8 cellular contexts compared by ENCODE assay signal in the genomic region with DNA sequence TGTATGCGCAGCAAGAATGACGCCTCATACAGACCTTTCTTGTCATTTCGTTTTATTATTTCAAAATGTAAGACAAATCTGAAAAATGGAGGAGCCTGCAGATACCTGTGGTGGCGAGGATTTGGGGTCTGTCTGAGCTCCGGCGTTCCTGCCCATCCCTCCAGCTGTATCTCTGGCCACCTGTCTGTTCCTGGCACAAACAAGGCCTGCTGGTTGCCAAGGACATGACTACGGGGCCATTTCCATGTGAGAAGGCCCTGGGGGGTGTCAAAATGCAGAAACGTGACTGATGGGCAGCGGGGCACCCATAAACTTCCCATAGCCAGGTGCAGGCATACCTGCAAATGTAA. TPM values are rescaled to one million over a fixed set of nuclear protein-coding genes. Genes with fewer than 3 reads are reported as not detected.
DNase-seq lines count a peak whose midpoint lies in the region; ATAC-seq and TF ChIP-seq lines count a peak whose summit lies in the region.

No MANE protein-coding gene starts in this region.

- H3K9me3 ChIP-seq in suprapubic skin = no peaks in the 10 kb centered on the region

- no peak for DNase-seq in activated CD4-positive, alpha-beta T cell treated with anti-CD3 and anti-CD28 coated beads, Interleukin-2, amount 10 ng/mL, durations not matched to agents 24 days and 14 days
- no peak for DNase-seq in activated CD4-positive, alpha-beta T cell treated with anti-CD3 and anti-CD28 coated beads, Interleukin-2, amount 50 U/mL, for 4 hours
- DNase-seq in activated CD8-positive, alpha-beta T cell treated with anti-CD3 and anti-CD28 coated beads, Interleukin-2, amount 10 ng/mL, durations not matched to agents 7 days and 5 days = no peak
- no peak for DNase-seq in immature natural killer cell
- no peak for DNase-seq in suprapubic skin (ENCODE audit: low spot score in 2 of 2)
- DNase-seq in activated gamma-delta T cell (lab: John Stamatoyannopoulos, UW) = no peak
- no peak for DNase-seq in activated effector memory CD4-positive, alpha-beta T cell treated with anti-CD3 and anti-CD28 coated beads, Interleukin-2, amount 50 U/mL, for 16 hours
- no peak for DNase-seq in GM13977 (ENCODE audit: low spot score)

- CTCF ChIA-PET in activated CD8-positive, alpha-beta T cell treated with anti-CD3 and anti-CD28 coated beads, Interleukin-2, amount 10 ng/mL, durations not matched to agents 7 days and 5 days (lab: Charles Lee) = no interaction called here

- POLR2A ChIA-PET in activated CD8-positive, alpha-beta T cell treated with anti-CD3 and anti-CD28 coated beads, Interleukin-2, amount 10 ng/mL, durations not matched to agents 7 days and 5 days (lab: Charles Lee) = no interaction called here

- H3K27me3 Mint-ChIP-seq in activated CD4-positive, alpha-beta T cell treated with anti-CD3 and anti-CD28 coated beads, Interleukin-2, amount 10 ng/mL, durations not matched to agents 24 days and 14 days = peaks cover 17% of the 10 kb centered on the region
- H3K27me3 Mint-ChIP-seq in activated CD8-positive, alpha-beta T cell treated with anti-CD3 and anti-CD28 coated beads, Interleukin-2, amount 10 ng/mL, durations not matched to agents 7 days and 5 days (ENCODE audit: low read depth) = peaks cover 15% of the 10 kb centered on the region
- peaks cover 0 to 5% (median 1%) of the 10 kb centered on the region in 3 donors for H3K27me3 Mint-ChIP-seq in immature natural killer cell (ENCODE audit: low read depth in 3 of 3)

- no peaks in the 10 kb centered on the region for H3K27me3 ChIP-seq in suprapubic skin

- no peak overlapping the region for H3K27ac Mint-ChIP-seq in activated CD4-positive, alpha-beta T cell treated with anti-CD3 and anti-CD28 coated beads, Interleukin-2, amount 10 ng/mL, durations not matched to agents 24 days and 14 days
- no peak overlapping the region for H3K27ac Mint-ChIP-seq in activated CD8-positive, alpha-beta T cell treated with anti-CD3 and anti-CD28 coated beads, Interleukin-2, amount 10 ng/mL, durations not matched to agents 7 days and 5 days
- H3K27ac Mint-ChIP-seq in immature natural killer cell = no peak overlapping the region

- no peak for TF ChIP-seq CTCF in suprapubic skin (IDR thresholded peaks at IDR 0.05)
- no peak for TF ChIP-seq CTCF in GM13977 (IDR thresholded peaks at IDR 0.05; ENCODE audit: extremely low read depth, insufficient read depth, missing control alignments)

- WGBS in suprapubic skin = 65% methylated on average over 9 of the region's 9 CpGs

- peak overlapping the region; percentile 52 for H3K4me3 ChIP-seq in suprapubic skin

- peaks cover 4% of the 10 kb centered on the region for H3K4me1 ChIP-seq in suprapubic skin

- no peak for TF ChIP-seq POLR2A in suprapubic skin (IDR thresholded peaks at IDR 0.05)

- no peak for ATAC-seq in activated CD8-positive, alpha-beta T cell treated with anti-CD3 and anti-CD28 coated beads, Interleukin-2, amount 10 ng/mL, durations not matched to agents 7 days and 5 days

- in situ Hi-C loops in GM13977 (cut with MboI; ENCODE audit: low pct_unique_long_range_greater_than_20kb, low sequenced_read_pairs, unreplicated experiment) = no loop called here

- H3K36me3 Mint-ChIP-seq in activated CD4-positive, alpha-beta T cell treated with anti-CD3 and anti-CD28 coated beads, Interleukin-2, amount 10 ng/mL, durations not matched to agents 24 days and 14 days (ENCODE audit: low read depth) = no peaks in the 10 kb centered on the region
- H3K36me3 Mint-ChIP-seq in activated CD8-positive, alpha-beta T cell treated with anti-CD3 and anti-CD28 coated beads, Interleukin-2, amount 10 ng/mL, durations not matched to agents 7 days and 5 days (ENCODE audit: low read depth) = no peaks in the 10 kb centered on the region
- H3K36me3 Mint-ChIP-seq in immature natural killer cell = no peaks in the 10 kb centered on the region

- no peaks in the 10 kb centered on the region for H3K9me3 Mint-ChIP-seq in activated CD4-positive, alpha-beta T cell treated with anti-CD3 and anti-CD28 coated beads, Interleukin-2, amount 10 ng/mL, durations not matched to agents 24 days and 14 days
- H3K9me3 Mint-ChIP-seq in activated CD8-positive, alpha-beta T cell treated with anti-CD3 and anti-CD28 coated beads, Interleukin-2, amount 10 ng/mL, durations not matched to agents 7 days and 5 days (ENCODE audit: insufficient read depth) = no peaks in the 10 kb centered on the region
- H3K9me3 Mint-ChIP-seq in immature natural killer cell = no peaks in the 10 kb centered on the region

- intact Hi-C loops in activated CD4-positive, alpha-beta T cell treated with anti-CD3 and anti-CD28 coated beads, Interleukin-2, amount 10 ng/mL, durations not matched to agents 24 days and 14 days (cut with micrococcal nuclease) = no loop called here

- H3K4me1 Mint-ChIP-seq in activated CD4-positive, alpha-beta T cell treated with anti-CD3 and anti-CD28 coated beads, Interleukin-2, amount 10 ng/mL, durations not matched to agents 24 days and 14 days = peaks cover 2% of the 10 kb centered on the region
- peaks cover 3% of the 10 kb centered on the region for H3K4me1 Mint-ChIP-seq in activated CD8-positive, alpha-beta T cell treated with anti-CD3 and anti-CD28 coated beads, Interleukin-2, amount 10 ng/mL, durations not matched to agents 7 days and 5 days (ENCODE audit: low read depth)
- peaks cover 5 to 7% of the 10 kb centered on the region in 2 donors for H3K4me1 Mint-ChIP-seq in immature natural killer cell

- H3K36me3 ChIP-seq in suprapubic skin = no peaks in the 10 kb centered on the region

- H3K27ac ChIP-seq in suprapubic skin = no peak overlapping the region

- peak overlapping the region; percentile 79 for H3K4me3 Mint-ChIP-seq in activated CD4-positive, alpha-beta T cell treated with anti-CD3 and anti-CD28 coated beads, Interleukin-2, amount 10 ng/mL, durations not matched to agents 24 days and 14 days
- peak overlapping the region; percentile 54 for H3K4me3 Mint-ChIP-seq in activated CD8-positive, alpha-beta T cell treated with anti-CD3 and anti-CD28 coated beads, Interleukin-2, amount 10 ng/mL, durations not matched to agents 7 days and 5 days
- H3K4me3 Mint-ChIP-seq in immature natural killer cell = peak overlapping the region; percentile 34 to 68 (median 47)

- TF ChIP-seq EP300 in suprapubic skin (IDR thresholded peaks at IDR 0.05) = no peak

RNA-seq across cellular contexts. Expression of gene TSPAN7, which starts 0.6 kb away (rescaled TPM):
- total RNA-seq in activated CD4-positive, alpha-beta T cell treated with anti-CD3 and anti-CD28 coated beads, Interleukin-2, amount 10 ng/mL, durations not matched to agents 24 days and 14 days = 0.19 TPM in 1 of 2 replicates, not detected in the other
- total RNA-seq in activated CD8-positive, alpha-beta T cell treated with anti-CD3 and anti-CD28 coated beads, Interleukin-2, amount 10 ng/mL, durations not matched to agents 7 days and 5 days = not detected
- polyA plus RNA-seq in immature natural killer cell = under 1 TPM in 2 of 3 donors, not detected in 1; 0.16 to 0.61 TPM
- 10 to 100 TPM; 10.7 to 25.7 (median 16.0) TPM for total RNA-seq in suprapubic skin
